ENCODE assay signal across 36 cellular contexts in the genomic region with DNA sequence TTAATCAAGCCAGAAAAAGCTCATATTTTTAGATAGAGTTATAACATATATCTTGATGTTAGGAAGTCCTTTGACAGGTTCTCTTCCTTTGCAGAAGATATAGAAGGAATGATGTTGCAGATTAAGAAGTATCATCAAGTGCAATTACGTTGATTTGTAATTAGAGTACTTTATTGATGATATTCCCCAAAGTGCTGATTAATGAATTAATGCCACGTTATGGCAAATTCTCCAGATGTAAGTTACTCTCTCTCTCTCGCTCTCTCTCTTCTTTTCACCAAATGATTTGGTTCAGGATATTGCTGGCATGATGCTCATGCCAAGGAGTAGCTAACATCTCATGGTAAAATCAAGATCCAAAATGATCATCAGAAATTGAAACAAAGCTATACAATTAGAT. TPM values are rescaled to one million over a fixed set of nuclear protein-coding genes. Genes with fewer than 3 reads are reported as not detected.
DNase-seq lines count a peak whose midpoint lies in the region; ATAC-seq, FAIRE-seq and TF ChIP-seq lines count a peak whose summit lies in the region.
"Had no signal": no experiment of that assay in that cellular context is flagged by ENCODE, and none has a peak within 500 bp of the region (broad histone marks: within the 10 kb centered on the region; RNA-seq: fewer than 3 reads in every experiment).

No MANE protein-coding gene starts in this region.

- in situ Hi-C loops in HepG2 (cut with HindIII; ENCODE audit: extremely low pct_ligation_motif_present, low pct_unique_long_range_greater_than_20kb) = no loop called here
- in situ Hi-C loops in K562 (cut with MboI) = no loop called here

- H2AFZ ChIP-seq in HepG2 (ENCODE audit: low read length) (no peak overlapping the region), K562 (ENCODE audit: low read depth, low read length) (no peak overlapping the region)

- intact Hi-C loops in HepG2 (cut with micrococcal nuclease; ENCODE audit: unreplicated experiment) (no loop called here), right lobe of liver (cut with DNase I) (no loop called here), K562 (cut with micrococcal nuclease) (no loop called here)

- H3K4me1 ChIP-seq in HepG2 (ENCODE audit: insufficient read depth, low read length) (no peaks in the 10 kb centered on the region), right lobe of liver (no peaks in the 10 kb centered on the region), A549 (no peaks in the 10 kb centered on the region), K562 (replicated peaks in 1 of 2; ENCODE audit: control insufficient read depth in 2 of 2, insufficient read depth in 2 of 2, low read length in 2 of 2) (no peaks in the 10 kb centered on the region)
- H3K4me1 ChIP-seq: BE2C; BLaER1; BLaER1 treated with 17β-estradiol and CSF1 and Interleukin-3, amounts not matched to agents 10 nM and 100 nM; Caco-2 had no signal

- H3K36me3 Mint-ChIP-seq in activated naive CD4-positive, alpha-beta T cell treated with anti-CD3 and anti-CD28 coated beads, Interleukin-2, amount 50 U/mL, for 24 hours = no peaks in the 10 kb centered on the region
- H3K36me3 Mint-ChIP-seq: CD14-positive monocyte; CD4-positive, alpha-beta memory T cell; CD4-positive, CD25-positive, alpha-beta regulatory T cell; CD8-positive, alpha-beta memory T cell; CD8-positive, alpha-beta T cell had no signal

- TF ChIP-seq POLR2A in HepG2 (IDR thresholded peaks at IDR 0.05; ENCODE audit: insufficient read depth in 1 of 2, low read depth in 2 of 2, low read length in 2 of 2) (no peak), right lobe of liver (IDR thresholded peaks at IDR 0.05) (no peak), A549 (IDR thresholded peaks at IDR 0.05; ENCODE audit: low read length) (no peak), K562 (conservative IDR thresholded peaks at IDR 0.05) (no peak)

- no peak for DNase-seq in activated naive CD4-positive, alpha-beta T cell treated with Interleukin-2 at 50 U/mL for 16 hours
- DNase-seq in HepG2 (ENCODE audit: low spot score) = no peak
- DNase-seq in right lobe of liver = no peak
- DNase-seq in A549 (ENCODE audit: low read depth in 1 of 2, low spot score in 1 of 2) = no peak
- no peak for DNase-seq in K562 (ENCODE audit: extremely low read depth in 1 of 4, low spot score in 3 of 4)
- DNase-seq in stimulated activated CD4-positive, alpha-beta T cell treated with anti-CD3 and anti-CD28 coated beads, Interleukin-12 subunit alpha, Interleukin-12 subunit beta, amount 100 ng/mL, for 4 hours = no peak
- DNase-seq: 8988T; ACHN; AML-193; BE2C; C1 segment of cervical spinal cord; Caco-2; Calu3; CD4-positive, alpha-beta memory T cell; CD4-positive, alpha-beta T cell; CD4-positive, CD25-positive, alpha-beta regulatory T cell; CD8-positive, alpha-beta memory T cell; CD8-positive, alpha-beta T cell; COR-L47; DMS 273 treated with DMSO at 0.1 percent for 48 hours; DMS153; DMS53; DMS79; DMS79 treated with DMSO at 0.1 percent for 48 hours; DND-41; EL had no signal

- H3K4me3 ChIP-seq in HepG2 (replicated peaks in 1 of 3; ENCODE audit: insufficient read depth in 1 of 3, low read depth in 2 of 3, low read length in 3 of 3) (no peak overlapping the region), right lobe of liver (no peak overlapping the region), A549 (no peak overlapping the region), K562 (no peak overlapping the region)
- H3K4me3 ChIP-seq: BLaER1; BLaER1 treated with 17β-estradiol and CSF1 and Interleukin-3, amounts not matched to agents 10 nM and 100 nM had no signal

- CTCF ChIA-PET in HepG2 (lab: Yijun Ruan, JAX; ENCODE audit: low intra/inter-chr PET ratio, low total read pairs) (no interaction called here), A549 (lab: Yijun Ruan, JAX) (no interaction called here), K562 (lab: Yijun Ruan, JAX; ENCODE audit: low intra/inter-chr PET ratio) (no interaction called here)

- H3K4me3 Mint-ChIP-seq in activated naive CD4-positive, alpha-beta T cell treated with anti-CD3 and anti-CD28 coated beads, Interleukin-2, amount 50 U/mL, for 24 hours = no peak overlapping the region
- H3K4me3 Mint-ChIP-seq: B cell; CD14-positive monocyte; CD4-positive, alpha-beta memory T cell; CD4-positive, alpha-beta T cell; CD4-positive, CD25-positive, alpha-beta regulatory T cell; CD8-positive, alpha-beta memory T cell; CD8-positive, alpha-beta T cell had no signal

- H3K9me3 ChIP-seq in HepG2 (ENCODE audit: low read length) (no peaks in the 10 kb centered on the region), right lobe of liver (no peaks in the 10 kb centered on the region), A549 (no peaks in the 10 kb centered on the region), K562 (replicated peaks; ENCODE audit: control insufficient read depth, insufficient read depth, low read depth, low read length) (no peaks in the 10 kb centered on the region)
- H3K9me3 ChIP-seq: BE2C; BLaER1; BLaER1 treated with 17β-estradiol and CSF1 and Interleukin-3, amounts not matched to agents 10 nM and 100 nM; Caco-2 had no signal

- FAIRE-seq in HepG2 (lab: Jason Lieb, UNC) = no peak
- FAIRE-seq in A549 (lab: Jason Lieb, UNC) = no peak
- no peak for FAIRE-seq in K562 (lab: Jason Lieb, UNC)
- FAIRE-seq: A204.1, D721Med had no signal

- no peaks in the 10 kb centered on the region for H3K79me2 ChIP-seq in HepG2 (ENCODE audit: insufficient read depth, low read length)
- no peaks in the 10 kb centered on the region for H3K79me2 ChIP-seq in K562 (ENCODE audit: control insufficient read depth, insufficient read depth, low read length)

- H3K27ac Mint-ChIP-seq in activated naive CD4-positive, alpha-beta T cell treated with anti-CD3 and anti-CD28 coated beads, Interleukin-2, amount 50 U/mL, for 24 hours = peak overlapping the region; percentile 19
- H3K27ac Mint-ChIP-seq: B cell; CD14-positive monocyte; CD4-positive, alpha-beta memory T cell; CD4-positive, alpha-beta T cell; CD4-positive, CD25-positive, alpha-beta regulatory T cell; CD8-positive, alpha-beta T cell had no signal

- H3K27me3 ChIP-seq in HepG2 (ENCODE audit: control insufficient read depth in 1 of 2, insufficient read depth in 2 of 2, low read length in 2 of 2) (no peaks in the 10 kb centered on the region), right lobe of liver (no peaks in the 10 kb centered on the region), K562 (ENCODE audit: control insufficient read depth in 2 of 2, insufficient read depth in 2 of 2, low read length in 2 of 2) (0 out of 5 replicates have a peak, but pooled peaks cover 0 to 5% of the 10 kb centered on the region in 2 experiments)
- H3K27me3 ChIP-seq: BE2C; BLaER1; BLaER1 treated with 17β-estradiol and CSF1 and Interleukin-3, amounts not matched to agents 10 nM and 100 nM had no signal

- TF ChIP-seq RAD21 in HepG2 (CRISPR knock-in tag; IDR thresholded peaks at IDR 0.05) = no peak
- TF ChIP-seq RAD21 in A549 (conservative IDR thresholded peaks at IDR 0.05 in 1 of 2, IDR thresholded peaks at IDR 0.05 in 1 of 2) = no peak
- TF ChIP-seq RAD21 in K562 (CRISPR knock-in tag; conservative IDR thresholded peaks at IDR 0.05 in 1 of 2, IDR thresholded peaks at IDR 0.05 in 1 of 2) = no peak

- POLR2A ChIA-PET in HepG2 (lab: Yijun Ruan, JAX) = no interaction called here
- POLR2A ChIA-PET in A549 (lab: Yijun Ruan, JAX) = interaction anchor here (2.7 kb wide), 1 partner anchor 18 kb away, joined by 9 read pairs; a partner anchor contains a TSS
- POLR2A ChIA-PET in K562 (lab: Yijun Ruan, JAX) = interaction anchor here (2.5 kb wide), 1 partner anchor 18 kb away, joined by 11 read pairs; a partner anchor contains a TSS

- no peaks in the 10 kb centered on the region for H4K20me1 ChIP-seq in HepG2 (ENCODE audit: insufficient read depth, low read length)
- no peaks in the 10 kb centered on the region for H4K20me1 ChIP-seq in K562 (replicated peaks; ENCODE audit: control insufficient read depth, insufficient read depth, low read length)
- H4K20me1 ChIP-seq: BLaER1; BLaER1 treated with 17β-estradiol and CSF1 and Interleukin-3, amounts not matched to agents 10 nM and 100 nM had no signal

- BruUV-seq in HepG2 (replicated peaks; lab: Mats Ljungman, UMichigan) (no TSS peak), K562 (replicated peaks; lab: Mats Ljungman, UMichigan) (no TSS peak)

- ATAC-seq in HepG2 (no peak), right lobe of liver (no peak), A549 (no peak), K562 (no peak), GM18498 (IDR thresholded peaks at IDR 0.05; ENCODE audit: unreplicated experiment) (no peak)
- ATAC-seq: CD8-positive, alpha-beta T cell had no signal

- H3K4me2 ChIP-seq in HepG2 (ENCODE audit: low read depth, low read length) (no peak overlapping the region), A549 (no peak overlapping the region), K562 (ENCODE audit: insufficient read depth, low read length) (no peak overlapping the region)
- H3K4me2 ChIP-seq: BLaER1; BLaER1 treated with 17β-estradiol and CSF1 and Interleukin-3, amounts not matched to agents 10 nM and 100 nM had no signal

- H3K4me1 Mint-ChIP-seq in activated naive CD4-positive, alpha-beta T cell treated with anti-CD3 and anti-CD28 coated beads, Interleukin-2, amount 50 U/mL, for 24 hours = no peaks in the 10 kb centered on the region
- H3K4me1 Mint-ChIP-seq: B cell; CD14-positive monocyte; CD4-positive, alpha-beta memory T cell; CD4-positive, CD25-positive, alpha-beta regulatory T cell; CD8-positive, alpha-beta memory T cell had no signal

- H3K9ac ChIP-seq in HepG2 (ENCODE audit: insufficient read depth, low read depth, low read length) (no peak overlapping the region), K562 (ENCODE audit: insufficient read depth in 1 of 2, low read depth in 2 of 2, low read length in 2 of 2) (no peak overlapping the region)
- H3K9ac ChIP-seq: BLaER1; BLaER1 treated with 17β-estradiol and CSF1 and Interleukin-3, amounts not matched to agents 10 nM and 100 nM had no signal

- H3K27me3 Mint-ChIP-seq in activated naive CD4-positive, alpha-beta T cell treated with anti-CD3 and anti-CD28 coated beads, Interleukin-2, amount 50 U/mL, for 24 hours = peaks cover 5% of the 10 kb centered on the region

- no peaks in the 10 kb centered on the region for H3K9me3 Mint-ChIP-seq in activated naive CD4-positive, alpha-beta T cell treated with anti-CD3 and anti-CD28 coated beads, Interleukin-2, amount 50 U/mL, for 24 hours
- H3K9me3 Mint-ChIP-seq: CD4-positive, alpha-beta T cell; CD8-positive, alpha-beta T cell had no signal

- H3K9me1 ChIP-seq in K562 (ENCODE audit: control insufficient read depth, insufficient read depth, low read length) = no peaks in the 10 kb centered on the region

- no peaks in the 10 kb centered on the region for H3K36me3 ChIP-seq in HepG2 (replicated peaks in 1 of 2; ENCODE audit: control insufficient read depth in 1 of 2, insufficient read depth in 2 of 2, low read length in 2 of 2)
- no peaks in the 10 kb centered on the region for H3K36me3 ChIP-seq in right lobe of liver
- no peaks in the 10 kb centered on the region for H3K36me3 ChIP-seq in K562 (ENCODE audit: control insufficient read depth, insufficient read depth, low read length)
- H3K36me3 ChIP-seq: BE2C; BLaER1; BLaER1 treated with 17β-estradiol and CSF1 and Interleukin-3, amounts not matched to agents 10 nM and 100 nM had no signal

- TF ChIP-seq CTCF in HepG2 (CRISPR knock-in tag; IDR thresholded peaks at IDR 0.05) (no peak), right lobe of liver (IDR thresholded peaks at IDR 0.05) (no peak), A549 (IDR thresholded peaks at IDR 0.05) (no peak), K562 (IDR thresholded peaks at IDR 0.05 in 2 of 3, conservative IDR thresholded peaks at IDR 0.05 in 1 of 3; ENCODE audit: insufficient read depth in 2 of 3, low read depth in 1 of 3, low read length in 3 of 3) (no peak)

- H3K27ac ChIP-seq in HepG2 (ENCODE audit: extremely low read length, insufficient read depth, low read length) (no peak overlapping the region), right lobe of liver (no peak overlapping the region), A549 (no peak overlapping the region), K562 (ENCODE audit: extremely low read depth, low read depth, low read length) (no peak overlapping the region)
- H3K27ac ChIP-seq: 22Rv1; BLaER1; BLaER1 treated with 17β-estradiol and CSF1 and Interleukin-3, amounts not matched to agents 10 nM and 100 nM; C4-2B had no signal

- 0% methylated on average over 3 of the region's 3 CpGs for WGBS in HepG2 (ENCODE audit: low lambda C conversion rate)
- 49% methylated on average over 3 of the region's 3 CpGs for WGBS in right lobe of liver (ENCODE audit: insufficient coverage, low coverage, low lambda C conversion rate, missing lambda C conversion rate)
- WGBS in A549 (ENCODE audit: missing lambda C conversion rate) = 33% methylated on average over 3 of the region's 3 CpGs
- 5% methylated on average over 3 of the region's 3 CpGs for WGBS in K562 (ENCODE audit: insufficient coverage, low coverage, missing lambda C conversion rate)

- TF ChIP-seq EP300 in HepG2 (IDR thresholded peaks at IDR 0.05; ENCODE audit: low read depth in 2 of 2, low read length in 2 of 2) (no peak), HepG2 (CRISPR knock-in tag; IDR thresholded peaks at IDR 0.05; ENCODE audit: borderline replicate concordance) (no peak), A549 (IDR thresholded peaks at IDR 0.05) (no peak), K562 (IDR thresholded peaks at IDR 0.05; ENCODE audit: low read length) (no peak)

RNA-seq across cellular contexts. Expression of a gene that starts 18.1 kb away (rescaled TPM):
- total RNA-seq in HepG2 (2016; rRNA removed; fragmentation: Illumina TruSeq; extraction: Trizol) (138 and 241 TPM in 2 replicates), right lobe of liver (10 to 100 TPM; 29.3 to 64.4 (median 57.6) TPM), K562 (2014; rRNA removed) (77.5 and 97.2 TPM in 2 replicates), K562 (2014; rRNA removed; fragmentation: Illumina TruSeq; extraction: Trizol) (116 and 127 TPM in 2 replicates), K562 (2015; rRNA removed; fragmentation: Illumina TruSeq; extraction: Trizol) (72.7 and 80.0 TPM in 2 replicates), K562 (2021) (142 and 144 TPM in 2 replicates)
- total RNA-seq in HepG2 (2016; cell fraction: cytosol; rRNA removed; fragmentation: Illumina TruSeq; extraction: Trizol; ENCODE audit: low read depth) = 6.2 and 6.5 TPM in 2 replicates
- 141 and 235 TPM in 2 replicates for total RNA-seq in HepG2 (2016; cell fraction: insoluble cytoplasmic fraction; rRNA removed; fragmentation: Illumina TruSeq; extraction: Trizol)
- total RNA-seq in HepG2 (2016; cell fraction: membrane; rRNA removed; fragmentation: Illumina TruSeq; extraction: Trizol) = 43.2 and 45.5 TPM in 2 replicates
- 120 and 125 TPM in 2 replicates for total RNA-seq in HepG2 (2016; cell fraction: nucleus; rRNA removed; fragmentation: Illumina TruSeq; extraction: Trizol)
- polyA plus RNA-seq in HepG2 (2011; rRNA removed) (39.2 and 56.2 TPM in 2 replicates), A549 (2011; rRNA removed) (185 and 189 TPM in 2 replicates), A549 (2017; fragmentation: RNase III; extraction: RNeasy Plus Mini Kit Qiagen cat#74134 plus additional on column Dnase treatment) (62.8 to 75.5 TPM (median 70.3 TPM) in 3 replicates), K562 (2011; rRNA removed) (134 and 167 TPM in 2 replicates), K562 (2014; fragmentation: Illumina TruSeq; extraction: Trizol) (50.1 and 51.3 TPM in 2 replicates), K562 (2014; fragmentation: Nextera tagmentation; extraction: Ambion mirVana) (10 to 100 TPM; 24.0 to 32.3 TPM), K562 (2014; rRNA removed) (40.7 and 43.5 TPM in 2 replicates)
- 13.0 and 22.8 TPM in 2 replicates for polyA plus RNA-seq in HepG2 (2011; cell fraction: cytosol; rRNA removed)
- polyA plus RNA-seq in HepG2 (2011; cell fraction: nucleus; rRNA removed) = 25.8 and 28.3 TPM in 2 replicates
- 44.9 and 55.6 TPM in 2 replicates for polyA plus RNA-seq in HepG2 (2012)
- polyA plus RNA-seq in HepG2 (2016; cell fraction: cytosol; fragmentation: Illumina TruSeq; extraction: Trizol; ENCODE audit: low read depth) = 2.3 and 3.2 TPM in 2 replicates
- 90.7 and 101 TPM in 2 replicates for polyA plus RNA-seq in HepG2 (2016; cell fraction: insoluble cytoplasmic fraction; fragmentation: Illumina TruSeq; extraction: Trizol; ENCODE audit: low read depth)
- polyA plus RNA-seq in HepG2 (2016; cell fraction: membrane; fragmentation: Illumina TruSeq; extraction: Trizol; ENCODE audit: low read depth) = 8.6 and 11.2 TPM in 2 replicates
- 71.6 and 74.8 TPM in 2 replicates for polyA plus RNA-seq in HepG2 (2016; cell fraction: nucleus; fragmentation: Illumina TruSeq; extraction: Trizol; ENCODE audit: insufficient read depth, low read depth)
- 52.6 and 81.8 TPM in 2 replicates for polyA minus RNA-seq in HepG2 (2011; rRNA and poly(A)+ RNA removed; ENCODE audit: low replicate concordance)
- polyA minus RNA-seq in HepG2 (2011; cell fraction: cytosol; rRNA and poly(A)+ RNA removed) = 51.5 and 58.3 TPM in 2 replicates
- polyA minus RNA-seq in HepG2 (2011; cell fraction: nucleus; rRNA and poly(A)+ RNA removed) = 143 and 156 TPM in 2 replicates
- 19.8 and 27.2 TPM in 2 replicates for polyA plus RNA-seq in A549 (2012; cell fraction: cytosol; rRNA removed)
- polyA plus RNA-seq in A549 (2012; cell fraction: nucleus; rRNA removed) = 24.2 and 35.9 TPM in 2 replicates
- 86.8 and 95.2 TPM in 2 replicates for polyA minus RNA-seq in A549 (2011; rRNA and poly(A)+ RNA removed)
- 52.0 and 222 TPM in 2 replicates for total RNA-seq in K562 (2011; cell fraction: chromatin; rRNA removed; ENCODE audit: low replicate concordance)
- total RNA-seq in K562 (2011; cell fraction: nucleolus; rRNA removed) = 26.5 and 37.0 TPM in 2 replicates
- total RNA-seq in K562 (2011; cell fraction: nucleoplasm; rRNA removed) = 70.0 and 96.4 TPM in 2 replicates
- 20.3 and 40.9 TPM in 2 replicates for polyA plus RNA-seq in K562 (2011; cell fraction: cytosol; rRNA removed)
- polyA plus RNA-seq in K562 (2011; cell fraction: nucleus; rRNA removed) = 42.3 and 66.0 TPM in 2 replicates
- 47.5 and 49.5 TPM in 2 replicates for polyA plus RNA-seq in K562 (2012)
- 204 and 240 TPM in 2 replicates for polyA minus RNA-seq in K562 (2011; rRNA and poly(A)+ RNA removed)
- 63.5 and 70.4 TPM in 2 replicates for polyA minus RNA-seq in K562 (2011; cell fraction: cytosol; rRNA and poly(A)+ RNA removed)
- polyA minus RNA-seq in K562 (2011; cell fraction: nucleus; rRNA and poly(A)+ RNA removed) = 53.9 and 102 TPM in 2 replicates
